9 cellular contexts compared by ENCODE assay signal in the genomic region with DNA sequence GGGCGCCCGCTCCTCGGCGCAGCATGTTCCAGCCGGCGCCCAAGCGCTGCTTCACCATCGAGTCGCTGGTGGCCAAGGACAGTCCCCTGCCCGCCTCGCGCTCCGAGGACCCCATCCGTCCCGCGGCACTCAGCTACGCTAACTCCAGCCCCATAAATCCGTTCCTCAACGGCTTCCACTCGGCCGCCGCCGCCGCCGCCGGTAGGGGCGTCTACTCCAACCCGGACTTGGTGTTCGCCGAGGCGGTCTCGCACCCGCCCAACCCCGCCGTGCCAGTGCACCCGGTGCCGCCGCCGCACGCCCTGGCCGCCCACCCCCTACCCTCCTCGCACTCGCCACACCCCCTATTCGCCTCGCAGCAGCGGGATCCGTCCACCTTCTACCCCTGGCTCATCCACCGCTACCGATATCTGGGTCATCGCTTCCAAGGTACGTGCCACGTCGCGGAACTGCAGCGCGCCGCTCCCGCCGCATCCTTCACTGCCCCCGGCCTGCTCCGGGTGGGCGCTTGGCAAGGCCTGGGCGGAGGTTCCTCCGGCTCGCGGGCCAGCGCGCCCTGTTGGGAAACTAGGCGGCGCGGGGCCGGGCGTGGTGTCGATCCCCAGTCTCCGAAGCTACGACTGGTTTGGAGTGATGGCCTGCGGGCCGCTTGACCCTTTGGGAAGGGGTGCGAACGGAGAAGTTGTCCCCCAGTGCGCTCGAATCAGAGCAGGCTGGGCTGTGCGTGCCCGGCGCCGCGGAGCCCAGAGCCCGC. TPM values are rescaled to one million over a fixed set of nuclear protein-coding genes. Genes with fewer than 3 reads are reported as not detected.
DNase-seq lines count a peak whose midpoint lies in the region; ATAC-seq lines count a peak whose summit lies in the region.
"Had no signal": no experiment of that assay in that cellular context is flagged by ENCODE, and none has a peak within 500 bp of the region (broad histone marks: within the 10 kb centered on the region; RNA-seq: fewer than 3 reads in every experiment).

No MANE protein-coding gene starts in this region.

- H3K27me3 Mint-ChIP-seq in activated T-helper 17 cell treated with anti-CD3 and anti-CD28 coated beads, Interleukin-2, amount 50 U/mL, for 72 hours = peaks cover 55% of the 10 kb centered on the region
- peaks cover 44 to 57% of the 10 kb centered on the region in 2 donors for H3K27me3 Mint-ChIP-seq in natural killer cell treated with Interleukin-12 subunit alpha and Interleukin-12 subunit beta and Interleukin-15 and Interleukin-18, amount 100 ng/mL, for 72 hours

- peaks cover 8% of the 10 kb centered on the region for H3K4me1 Mint-ChIP-seq in activated T-helper 17 cell treated with anti-CD3 and anti-CD28 coated beads, Interleukin-2, amount 50 U/mL, for 72 hours
- H3K4me1 Mint-ChIP-seq in natural killer cell treated with Interleukin-12 subunit alpha and Interleukin-12 subunit beta and Interleukin-15 and Interleukin-18, amount 100 ng/mL, for 72 hours (ENCODE audit: low read depth in 2 of 2) = peaks cover 5 to 15% of the 10 kb centered on the region in 2 donors

- H3K4me3 ChIP-seq in iPS-15b (ENCODE audit: low read depth, low read length) (peak overlapping the region; percentile 41), subcutaneous abdominal adipose tissue (ENCODE audit: low read depth in 1 of 5, low read length in 5 of 5) (peak overlapping the region; percentile 29 to 87 (median 75))

- H3K9me3 ChIP-seq in iPS-15b (ENCODE audit: control insufficient read depth, insufficient read depth, low read length) = no peaks in the 10 kb centered on the region
- no peaks in the 10 kb centered on the region for H3K9me3 ChIP-seq in subcutaneous abdominal adipose tissue (ENCODE audit: control insufficient read depth in 5 of 5, low read length in 5 of 5)

- no peak for ATAC-seq in activated T-helper 17 cell treated with anti-CD3 and anti-CD28 coated beads, Interleukin-2, amount 50 U/mL, for 72 hours (replicated peaks)
- ATAC-seq in GM21390 (IDR thresholded peaks at IDR 0.05; ENCODE audit: unreplicated experiment) (no peak), HG02840 (IDR thresholded peaks at IDR 0.05; ENCODE audit: low FRiP score, unreplicated experiment) (no peak)
- no peak for ATAC-seq in natural killer cell treated with Interleukin-12 subunit alpha and Interleukin-12 subunit beta and Interleukin-15 and Interleukin-18, amount 100 ng/mL, for 72 hours

- H3K27me3 ChIP-seq in iPS-15b (ENCODE audit: control insufficient read depth, insufficient read depth, low read length) (peaks cover 95% of the 10 kb centered on the region), subcutaneous abdominal adipose tissue (ENCODE audit: control insufficient read depth in 5 of 5, insufficient read depth in 4 of 5, low read length in 5 of 5) (peaks cover 0 to 58% (median 35%) of the 10 kb centered on the region in 5 donors)

- H3K4me1 ChIP-seq in iPS-15b (ENCODE audit: control insufficient read depth, insufficient read depth, low read length) (no peaks in the 10 kb centered on the region), subcutaneous abdominal adipose tissue (ENCODE audit: control insufficient read depth in 5 of 5, insufficient read depth in 5 of 5, low read length in 5 of 5) (peaks cover 0 to 65% (median 49%) of the 10 kb centered on the region in 5 donors)

- no peaks in the 10 kb centered on the region for H3K9me3 Mint-ChIP-seq in activated T-helper 17 cell treated with anti-CD3 and anti-CD28 coated beads, Interleukin-2, amount 50 U/mL, for 72 hours
- H3K9me3 Mint-ChIP-seq in natural killer cell treated with Interleukin-12 subunit alpha and Interleukin-12 subunit beta and Interleukin-15 and Interleukin-18, amount 100 ng/mL, for 72 hours = no peaks in the 10 kb centered on the region

- DNase-seq in NCI-H146 (lab: John Stamatoyannopoulos, UW) (peak; percentile 35), NCI-H146 treated with DMSO at 0.1 percent for 48 hours (lab: John Stamatoyannopoulos, UW; ENCODE audit: unreplicated experiment) (no peak)
- DNase-seq in natural killer cell treated with Interleukin-12 subunit alpha and Interleukin-12 subunit beta and Interleukin-15 and Interleukin-18, amount 100 ng/mL, for 72 hours (ENCODE audit: low spot score) = no peak

- peak overlapping the region; percentile 44 for H3K4me3 Mint-ChIP-seq in activated T-helper 17 cell treated with anti-CD3 and anti-CD28 coated beads, Interleukin-2, amount 50 U/mL, for 72 hours
- no peak overlapping the region for H3K4me3 Mint-ChIP-seq in natural killer cell treated with Interleukin-12 subunit alpha and Interleukin-12 subunit beta and Interleukin-15 and Interleukin-18, amount 100 ng/mL, for 72 hours

- no peaks in the 10 kb centered on the region for H3K36me3 ChIP-seq in iPS-15b (ENCODE audit: control insufficient read depth, insufficient read depth, low read length)
- H3K36me3 ChIP-seq in subcutaneous abdominal adipose tissue (ENCODE audit: control insufficient read depth in 5 of 5, insufficient read depth in 5 of 5, low read length in 5 of 5) = no peaks in the 10 kb centered on the region

- no peak overlapping the region for H3K27ac Mint-ChIP-seq in activated T-helper 17 cell treated with anti-CD3 and anti-CD28 coated beads, Interleukin-2, amount 50 U/mL, for 72 hours
- H3K27ac Mint-ChIP-seq in natural killer cell treated with Interleukin-12 subunit alpha and Interleukin-12 subunit beta and Interleukin-15 and Interleukin-18, amount 100 ng/mL, for 72 hours = no peak overlapping the region
- H3K27ac Mint-ChIP-seq: CD14-positive monocyte had no signal

- no peak overlapping the region for H3K27ac ChIP-seq in subcutaneous abdominal adipose tissue (ENCODE audit: low read depth, low read length)

- H3K9ac ChIP-seq in iPS-15b (ENCODE audit: low read depth, low read length) = no peak overlapping the region
- peak overlapping the region in 3 of 5 donors; percentile 21 to 71 (median 56) for H3K9ac ChIP-seq in subcutaneous abdominal adipose tissue (ENCODE audit: low read length in 5 of 5)

- H3K36me3 Mint-ChIP-seq in activated T-helper 17 cell treated with anti-CD3 and anti-CD28 coated beads, Interleukin-2, amount 50 U/mL, for 72 hours (ENCODE audit: low read depth) = peaks cover 6% of the 10 kb centered on the region
- peaks cover 7% of the 10 kb centered on the region for H3K36me3 Mint-ChIP-seq in natural killer cell treated with Interleukin-12 subunit alpha and Interleukin-12 subunit beta and Interleukin-15 and Interleukin-18, amount 100 ng/mL, for 72 hours

RNA-seq across cellular contexts. Expression of a gene that starts 0.9 kb away (rescaled TPM):
- not detected for total RNA-seq in activated T-helper 17 cell treated with anti-CD3 and anti-CD28 coated beads, Interleukin-2, amount 50 U/mL, for 72 hours
- not detected for total RNA-seq in natural killer cell treated with Interleukin-12 subunit alpha and Interleukin-12 subunit beta and Interleukin-15 and Interleukin-18, amount 100 ng/mL, for 72 hours
